ENCODE assay signal across 8 cellular contexts in genomic region chr21:26169061-26169610, GRCh38. TPM values are rescaled to one million over a fixed set of nuclear protein-coding genes. Genes with fewer than 3 reads are reported as not detected.
DNase-seq lines count a peak whose midpoint lies in the region; ATAC-seq, FAIRE-seq and TF ChIP-seq lines count a peak whose summit lies in the region.

No MANE protein-coding gene starts in this region.

- ATAC-seq in HG02588 (IDR thresholded peaks at IDR 0.05; ENCODE audit: unreplicated experiment) (peak; percentile 55), HG03108 (IDR thresholded peaks at IDR 0.05; ENCODE audit: unreplicated experiment) (no peak)

- no peaks in the 10 kb centered on the region for H3K9me3 ChIP-seq in kidney (ENCODE audit: control insufficient read depth in 1 of 2, low read length in 2 of 2)

- DNase-seq in NCI-H128 (lab: John Stamatoyannopoulos, UW; ENCODE audit: unreplicated experiment) (peak; percentile 46), T-helper 2 cell (peak in 3 of 5 experiments; percentile 6 to 88 (median 12)), cerebellar cortex (ENCODE audit: low spot score) (peak; percentile 85), kidney (peak; percentile 80)
- peak; percentile 12 to 13 for DNase-seq in stimulated activated CD4-positive, alpha-beta T cell treated with anti-CD3 and anti-CD28 coated beads, Interleukin-12 subunit alpha, Interleukin-12 subunit beta, amount 100 ng/mL, for 24 hours (ENCODE audit: low read depth in 2 of 2)

- TF ChIP-seq CTCF in kidney (IDR thresholded peaks at IDR 0.05; ENCODE audit: borderline replicate concordance, extremely low read depth, insufficient read depth), result peak; percentile 30

- H3K4me3 ChIP-seq in GM08714 (ENCODE audit: low read length) (peak overlapping the region; percentile 91), kidney (ENCODE audit: low read length in 2 of 2) (peak overlapping the region; percentile 86 to 90)

- H3K27ac ChIP-seq in kidney (ENCODE audit: low read depth in 2 of 2, low read length in 2 of 2), result peak overlapping the region; percentile 96 to 98

- no peak for FAIRE-seq in kidney (lab: Jason Lieb, UNC)

- intact Hi-C loops in kidney (cut with DNase I), result no loop called here

- peak overlapping the region; percentile 94 to 99 for H3K9ac ChIP-seq in kidney (ENCODE audit: low read length in 2 of 2)

- H3K36me3 ChIP-seq in kidney (ENCODE audit: control insufficient read depth in 1 of 2, insufficient read depth in 2 of 2, low read length in 2 of 2), result no peaks in the 10 kb centered on the region

- H3K4me1 ChIP-seq in kidney (ENCODE audit: control insufficient read depth in 1 of 2, insufficient read depth in 1 of 2, low read depth in 1 of 2, low read length in 2 of 2), result peaks cover 6 to 10% of the 10 kb centered on the region in 2 donors

RNA-seq across cellular contexts. Expression of gene APP, which starts 1.4 kb away (rescaled TPM):
- total RNA-seq in kidney, result 1,303 TPM
- polyA plus RNA-seq in kidney (ENCODE audit: insufficient read depth, low read depth, low replicate concordance), result 472 TPM

Comparison
In these comparisons a context has a peak if more than half of its experiments do, and no peak if none do; other contexts are left out.
1. DNase-seq: peak in every context shown above with its lines; median percentile 85 in cerebellar cortex; 80 in kidney; 46 in NCI-H128; 12 in stimulated activated CD4-positive, alpha-beta T cell treated with anti-CD3 and anti-CD28 coated beads, Interleukin-12 subunit alpha, Interleukin-12 subunit beta, amount 100 ng/mL, for 24 hours; 12 in T-helper 2 cell.